In genomic region chr14:55650992-55651391, GRCh38 we compare ENCODE assay signal across 24 cellular contexts.
"Had no signal": no experiment of that assay in that cellular context is flagged by ENCODE, and none has a peak within 500 bp of the region (broad histone marks: within the 10 kb centered on the region; RNA-seq: fewer than 3 reads in every experiment).

No MANE protein-coding gene starts in this region.

- H3K4me1 ChIP-seq: breast epithelium, SJSA1 had no signal

- DNase-seq: activated B cell treated with CpG ODN at 0.5 μM for 24 hours; activated CD4-positive, alpha-beta T cell treated with anti-CD3 and anti-CD28 coated beads for 48 hours; activated CD4-positive, alpha-beta T cell treated with anti-CD3 and anti-CD28 coated beads, Interleukin-2, amount 50 U/mL, for 4 hours; activated CD8-positive, alpha-beta memory T cell treated with anti-CD3 and anti-CD28 coated beads for 24 hours; activated effector memory CD4-positive, alpha-beta T cell treated with anti-CD3 and anti-CD28 coated beads, Interleukin-2, amount 50 U/mL, for 16 hours; activated naive CD4-positive, alpha-beta T cell treated with anti-CD3 and anti-CD28 coated beads for 36 hours; activated naive CD8-positive, alpha-beta T cell treated with anti-CD3 and anti-CD28 coated beads, Interleukin-2, amount 10 ng/mL, durations not matched to agents 7 days and 5 days; aorta; caudate nucleus; IMR-90; Kasumi-1; KBM-7; NCI-H1105 treated with DMSO at 0.1 percent for 48 hours; NCI-H1436 treated with DMSO at 0.1 percent for 48 hours; NCI-H187; NCI-H2081; NCI-H446; NCI-H524; SHP77; T1000 had no signal

- H3K4me3 Mint-ChIP-seq: activated B cell treated with CpG ODN at 0.5 μM for 24 hours; activated naive CD4-positive, alpha-beta T cell treated with anti-CD3 and anti-CD28 coated beads for 36 hours; activated naive CD8-positive, alpha-beta T cell treated with anti-CD3 and anti-CD28 coated beads, Interleukin-2, amount 10 ng/mL, durations not matched to agents 7 days and 5 days; activated T-helper 1 cell treated with anti-CD3 and anti-CD28 coated beads, Interleukin-12 subunit alpha, Interleukin-12 subunit beta, Interleukin-2, Interleukin-4 antibody, amounts not matched to agents 30 ng/mL and 10 ng/mL and 1 ng/mL, durations not matched to agents 14 hours and 24 hours and 36 hours; T-helper 1 cell treated with Interleukin-12 subunit alpha and Interleukin-12 subunit beta and Interleukin-4 antibody, amounts not matched to agents 30 μg/mL and 1 μg/mL, for 36 hours had no signal

- H3K27me3 ChIP-seq: breast epithelium, SJSA1 had no signal

- H3K9me3 ChIP-seq: breast epithelium, SJSA1 had no signal

- H3K27ac ChIP-seq: breast epithelium, SJSA1 had no signal

- H3K27me3 Mint-ChIP-seq: activated B cell treated with CpG ODN at 0.5 μM for 24 hours; activated naive CD8-positive, alpha-beta T cell treated with anti-CD3 and anti-CD28 coated beads, Interleukin-2, amount 10 ng/mL, durations not matched to agents 7 days and 5 days had no signal

- H3K4me3 ChIP-seq: breast epithelium, SJSA1 had no signal

- H3K27ac Mint-ChIP-seq: activated B cell treated with CpG ODN at 0.5 μM for 24 hours; activated naive CD4-positive, alpha-beta T cell treated with anti-CD3 and anti-CD28 coated beads for 36 hours; activated naive CD8-positive, alpha-beta T cell treated with anti-CD3 and anti-CD28 coated beads, Interleukin-2, amount 10 ng/mL, durations not matched to agents 7 days and 5 days; activated T-helper 1 cell treated with anti-CD3 and anti-CD28 coated beads, Interleukin-12 subunit alpha, Interleukin-12 subunit beta, Interleukin-2, Interleukin-4 antibody, amounts not matched to agents 30 ng/mL and 10 ng/mL and 1 ng/mL, durations not matched to agents 14 hours and 24 hours and 36 hours; T-helper 1 cell treated with Interleukin-12 subunit alpha and Interleukin-12 subunit beta and Interleukin-4 antibody, amounts not matched to agents 30 μg/mL and 1 μg/mL, for 36 hours had no signal

- H3K4me1 Mint-ChIP-seq: activated B cell treated with CpG ODN at 0.5 μM for 24 hours; activated naive CD8-positive, alpha-beta T cell treated with anti-CD3 and anti-CD28 coated beads, Interleukin-2, amount 10 ng/mL, durations not matched to agents 7 days and 5 days had no signal

- H3K9me3 Mint-ChIP-seq: activated B cell treated with CpG ODN at 0.5 μM for 24 hours; activated naive CD4-positive, alpha-beta T cell treated with anti-CD3 and anti-CD28 coated beads for 36 hours; activated naive CD8-positive, alpha-beta T cell treated with anti-CD3 and anti-CD28 coated beads, Interleukin-2, amount 10 ng/mL, durations not matched to agents 7 days and 5 days; activated T-helper 1 cell treated with anti-CD3 and anti-CD28 coated beads, Interleukin-12 subunit alpha, Interleukin-12 subunit beta, Interleukin-2, Interleukin-4 antibody, amounts not matched to agents 30 ng/mL and 10 ng/mL and 1 ng/mL, durations not matched to agents 14 hours and 24 hours and 36 hours; T-helper 1 cell treated with Interleukin-12 subunit alpha and Interleukin-12 subunit beta and Interleukin-4 antibody, amounts not matched to agents 30 μg/mL and 1 μg/mL, for 36 hours had no signal
